ENCODE assay signal across 1 cellular context in the genomic region with DNA sequence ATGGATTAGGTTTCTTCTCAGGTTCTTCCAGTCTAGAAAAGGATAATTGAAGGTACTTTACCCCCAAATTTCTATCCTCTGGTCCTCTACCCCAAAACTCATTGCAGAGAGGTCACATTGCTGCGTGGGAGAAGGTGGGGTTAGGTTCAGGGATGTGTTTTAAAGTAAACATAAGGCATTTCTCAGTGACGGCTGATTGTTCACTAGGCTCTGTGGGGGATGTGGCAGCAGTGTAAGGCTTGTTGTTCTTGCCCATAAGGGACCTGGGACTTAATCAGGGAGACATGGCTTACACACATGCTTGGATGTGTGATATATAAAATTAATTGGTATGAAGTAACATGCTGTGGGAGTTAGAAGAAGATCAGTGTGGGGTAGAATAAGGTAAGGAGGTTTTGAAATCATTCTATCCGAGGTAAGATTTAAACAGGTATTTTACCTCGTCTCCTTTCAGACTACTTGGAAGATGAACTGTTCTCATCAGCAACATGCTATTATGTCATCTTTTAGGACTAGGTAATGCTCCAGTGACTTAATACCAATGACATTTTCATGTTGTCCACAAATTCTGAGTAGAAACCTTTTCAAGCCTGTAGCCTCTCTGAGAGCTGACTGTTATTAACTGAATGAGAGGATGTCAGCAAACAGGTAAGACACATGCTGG.
TF ChIP-seq lines count a peak whose summit lies in the region.

No MANE protein-coding gene starts in this region.

TF ChIP-seq in HEK293, 187 proteins besides CTCF, POLR2A, EP300 and RAD21 (continued from another document):
- TF ChIP-seq ZBTB48 (tag by site-specific recombination; IDR thresholded peaks at IDR 0.05): 0 out of 2 replicates have a peak, but pooled peaks have one; percentile 26
- no peak for TF ChIP-seq MZF1 (tag by site-specific recombination; IDR thresholded peaks at IDR 0.05; ENCODE audit: borderline replicate concordance)
- TF ChIP-seq, protein P1, sequence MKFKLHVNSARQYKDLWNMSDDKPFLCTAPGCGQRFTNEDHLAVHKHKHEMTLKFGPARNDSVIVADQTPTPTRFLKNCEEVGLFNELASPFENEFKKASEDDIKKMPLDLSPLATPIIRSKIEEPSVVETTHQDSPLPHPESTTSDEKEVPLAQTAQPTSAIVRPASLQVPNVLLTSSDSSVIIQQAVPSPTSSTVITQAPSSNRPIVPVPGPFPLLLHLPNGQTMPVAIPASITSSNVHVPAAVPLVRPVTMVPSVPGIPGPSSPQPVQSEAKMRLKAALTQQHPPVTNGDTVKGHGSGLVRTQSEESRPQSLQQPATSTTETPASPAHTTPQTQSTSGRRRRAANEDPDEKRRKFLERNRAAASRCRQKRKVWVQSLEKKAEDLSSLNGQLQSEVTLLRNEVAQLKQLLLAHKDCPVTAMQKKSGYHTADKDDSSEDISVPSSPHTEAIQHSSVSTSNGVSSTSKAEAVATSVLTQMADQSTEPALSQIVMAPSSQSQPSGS (tag by site-specific recombination; IDR thresholded peaks at IDR 0.05; ENCODE audit: low read depth): peak; percentile 49; the same call in 1 of the 2 replicates
